ENCODE assay signal across 8 cellular contexts in genomic region chr15:89361451-89362202, GRCh38. TPM values are rescaled to one million over a fixed set of nuclear protein-coding genes. Genes with fewer than 3 reads are reported as not detected.
DNase-seq lines count a peak whose midpoint lies in the region; ATAC-seq, FAIRE-seq and TF ChIP-seq lines count a peak whose summit lies in the region.

No MANE protein-coding gene starts in this region.

- no peaks in the 10 kb centered on the region for H3K9me3 ChIP-seq in H1 (ENCODE audit: insufficient read depth in 2 of 2, low read depth in 1 of 2, low read length in 1 of 2)
- H3K9me3 ChIP-seq in neural cell (ENCODE audit: low read length), result no peaks in the 10 kb centered on the region
- H3K9me3 ChIP-seq in transverse colon, result no peaks in the 10 kb centered on the region

- H2AFZ ChIP-seq in H1 (ENCODE audit: low read length), result no peak overlapping the region
- peak overlapping the region; percentile 73 for H2AFZ ChIP-seq in neural cell (ENCODE audit: low read depth, low read length)

- H2BK20ac ChIP-seq in H1 (ENCODE audit: low read length), result no peak overlapping the region

- H3K9ac ChIP-seq in H1 (replicated peaks in 1 of 4; ENCODE audit: extremely low read depth in 1 of 4, low read depth in 3 of 4, low read length in 3 of 4) (no peak overlapping the region), neural cell (ENCODE audit: low read length) (peak overlapping the region; percentile 92)

- H4K5ac ChIP-seq in H1 (ENCODE audit: insufficient read length, low read depth, low read length), result no peak overlapping the region

- FAIRE-seq in GM19239 (lab: Jason Lieb, UNC) (no peak), H1 (lab: Jason Lieb, UNC) (no peak)

- TF ChIP-seq EP300 in H1 (IDR thresholded peaks at IDR 0.05; ENCODE audit: borderline replicate concordance in 1 of 2, low read depth in 2 of 2, low read length in 2 of 2) (no peak), neural cell (conservative IDR thresholded peaks at IDR 0.05; ENCODE audit: poor library complexity, severe bottlenecking) (no peak), transverse colon (IDR thresholded peaks at IDR 0.05; ENCODE audit: low read depth) (no peak)

- H3K23me2 ChIP-seq in H1 (ENCODE audit: low read depth, low read length), result peaks cover 1% of the 10 kb centered on the region; the same call in 1 of the 2 replicates

- ATAC-seq in GM18858 (IDR thresholded peaks at IDR 0.05; ENCODE audit: unreplicated experiment), result no peak
- ATAC-seq in GM18909 (IDR thresholded peaks at IDR 0.05; ENCODE audit: poor library complexity, unreplicated experiment), result no peak

- peaks cover 90 to 100% (median 97%) of the 10 kb centered on the region in 4 experiments for H3K27me3 ChIP-seq in H1 (replicated peaks in 1 of 4; ENCODE audit: control insufficient read depth in 3 of 4, extremely low read depth in 1 of 4, insufficient read depth in 3 of 4, low read length in 3 of 4)
- peaks cover 65% of the 10 kb centered on the region for H3K27me3 ChIP-seq in neural cell (ENCODE audit: insufficient read depth, low read depth, low read length)
- peaks cover 96% of the 10 kb centered on the region for H3K27me3 ChIP-seq in transverse colon

- in situ Hi-C loops in transverse colon (cut with MboI; ENCODE audit: low pct_ligation_motif_present in 1 of 4, low pct_unique_long_range_greater_than_20kb in 1 of 4, low sequenced_read_pairs in 3 of 4), result loop anchor here in 1 of 4 donors (5.0 kb wide), 1 partner anchor 71 kb away; no protein-coding TSS in a partner anchor

- no peak overlapping the region for H4K91ac ChIP-seq in H1 (replicated peaks; ENCODE audit: insufficient read length, low read length)

- no peak for TF ChIP-seq CTCF in H1 (IDR thresholded peaks at IDR 0.05; ENCODE audit: control extremely low read depth in 1 of 3, insufficient read depth in 1 of 3, low read depth in 1 of 3, low read length in 3 of 3)
- no peak for TF ChIP-seq CTCF in neural cell (IDR thresholded peaks at IDR 0.05; ENCODE audit: poor library complexity, severe bottlenecking)
- TF ChIP-seq CTCF in transverse colon (IDR thresholded peaks at IDR 0.05), result no peak

- H3K4me3 ChIP-seq in H1 (ENCODE audit: extremely low read depth in 1 of 4, insufficient read depth in 2 of 4, low read depth in 3 of 4, low read length in 4 of 4) (peak overlapping the region in 1 of 4 experiments; percentile 35; a peak in 1 of 8 replicates), neural cell (ENCODE audit: low read length) (peak overlapping the region; percentile 93), transverse colon (no peak overlapping the region)

- no peaks in the 10 kb centered on the region for H3K79me2 ChIP-seq in H1 (ENCODE audit: control insufficient read depth in 1 of 2, insufficient read depth in 2 of 2, low read length in 2 of 2)
- H3K79me2 ChIP-seq in neural cell (replicated peaks; ENCODE audit: insufficient read depth, low read length), result peaks cover 36% of the 10 kb centered on the region

- POLR2A ChIA-PET in H1 (lab: Charles Lee; ENCODE audit: partially characterized antibody), result interaction anchor here (0.9 to 2.0 kb wide), 2 partner anchors 15 to 57 kb away, joined by 3 to 7 read pairs; no protein-coding TSS in a partner anchor

- no peak overlapping the region for H3K23ac ChIP-seq in H1 (ENCODE audit: insufficient read length)

- no peaks in the 10 kb centered on the region for H3K9me2 ChIP-seq in neural cell (ENCODE audit: insufficient read depth, low read length)

- H3K18ac ChIP-seq in H1 (ENCODE audit: extremely low read depth, low read length), result no peak overlapping the region

- intact Hi-C loops in transverse colon (cut with DNase I; ENCODE audit: low total_unique reads), result no loop called here

- H3K36me3 ChIP-seq in H1 (ENCODE audit: control insufficient read depth in 2 of 4, insufficient read depth in 4 of 4, low read length in 3 of 4), result peaks cover 0 to 7% (median 0%) of the 10 kb centered on the region in 4 experiments; a peak in 1 of 8 replicates
- no peaks in the 10 kb centered on the region for H3K36me3 ChIP-seq in neural cell (ENCODE audit: insufficient read depth, low read length)
- no peaks in the 10 kb centered on the region for H3K36me3 ChIP-seq in transverse colon

- DNase-seq in GM19239 (ENCODE audit: insufficient read length, low spot score) (peak; percentile 88), NCI-H526 (lab: John Stamatoyannopoulos, UW) (peak; percentile 50 to 75), H1 (ENCODE audit: low read depth in 1 of 2, low spot score in 2 of 2) (peak in 1 of 2 experiments; percentile 91), transverse colon (peak; percentile 46)
- DNase-seq in activated CD8-positive, alpha-beta memory T cell treated with anti-CD3 and anti-CD28 coated beads for 24 hours, result peak; percentile 84

- no peak overlapping the region for H2BK15ac ChIP-seq in H1 (ENCODE audit: low read length)

- TF ChIP-seq RAD21 in H1 (IDR thresholded peaks at IDR 0.05 in 1 of 2, conservative IDR thresholded peaks at IDR 0.05 in 1 of 2; ENCODE audit: low read depth in 2 of 2, low read length in 2 of 2) (peak in 1 of 2 experiments; percentile 19; a peak in 1 of 4 replicates), neural cell (conservative IDR thresholded peaks at IDR 0.05) (no peak)

- H4K20me1 ChIP-seq in H1 (replicated peaks in 1 of 2; ENCODE audit: control insufficient read depth in 1 of 2, insufficient read depth in 2 of 2, low read length in 2 of 2) (peaks cover 20 to 39% of the 10 kb centered on the region in 2 experiments), neural cell (ENCODE audit: insufficient read depth) (no peaks in the 10 kb centered on the region)

- H3K4me1 ChIP-seq in H1 (replicated peaks in 1 of 4; ENCODE audit: control insufficient read depth in 3 of 4, insufficient read depth in 4 of 4, low read length in 3 of 4) (peaks cover 0 to 27% (median 13%) of the 10 kb centered on the region in 4 experiments; a peak in 5 of 7 replicates), transverse colon (peaks cover 9 to 23% (median 19%) of the 10 kb centered on the region in 4 donors)

- no peak overlapping the region for H2AK5ac ChIP-seq in H1 (ENCODE audit: low read depth, low read length)

- H3F3A ChIP-seq in neural cell (ENCODE audit: insufficient read depth, low read length, poor library complexity, severe bottlenecking), result peaks cover 6% of the 10 kb centered on the region

- TF ChIP-seq POLR2A in H1 (IDR thresholded peaks at IDR 0.05; ENCODE audit: control extremely low read depth in 1 of 2, low read depth in 2 of 2, low read length in 2 of 2) (no peak), transverse colon (IDR thresholded peaks at IDR 0.05) (no peak)

- H3K14ac ChIP-seq in H1 (ENCODE audit: insufficient read length), result no peak overlapping the region

- no peak overlapping the region for H4K8ac ChIP-seq in H1 (ENCODE audit: extremely low read depth, insufficient read depth, low read length)

- H3K4ac ChIP-seq in H1 (replicated peaks; ENCODE audit: insufficient read length, low read depth, low read length), result no peak overlapping the region

- no peak overlapping the region for H2BK120ac ChIP-seq in H1 (replicated peaks; ENCODE audit: low read depth, low read length)

- peak overlapping the region; percentile 18 to 54; a peak in 3 of 4 replicates for H3K4me2 ChIP-seq in H1 (ENCODE audit: insufficient read depth in 1 of 2, low read depth in 2 of 2, low read length in 2 of 2)
- peak overlapping the region; percentile 88 for H3K4me2 ChIP-seq in neural cell (ENCODE audit: low read length)

- no peak overlapping the region for H2BK5ac ChIP-seq in H1 (ENCODE audit: low read depth, low read length)

- CTCF ChIA-PET in H1 (lab: Charles Lee; ENCODE audit: partially characterized antibody), result interaction anchor here (1.4 to 18.6 kb wide), 8 partner anchors 7 to 111 kb away, joined by 4 to 412 read pairs (median 101); no protein-coding TSS in a partner anchor

- no peak overlapping the region for H2BK12ac ChIP-seq in H1 (ENCODE audit: low read depth, low read length)

- no peaks in the 10 kb centered on the region for H3K79me1 ChIP-seq in H1 (ENCODE audit: low read depth, low read length)

- 14% methylated on average over 41 of the region's 41 CpGs; no CpG with 5 or more reads in 1 of the 2 experiments for WGBS in H1 (ENCODE audit: extremely low coverage in 1 of 2, insufficient coverage in 1 of 2, insufficient read length in 1 of 2, insufficient replicate concordance in 2 of 2, low coverage in 1 of 2, low lambda C conversion rate in 2 of 2, missing lambda C conversion rate in 1 of 2), 2 experiments
- 18% methylated on average over 38 of the region's 41 CpGs; no CpG with 5 or more reads in 1 of the 2 donors for WGBS in transverse colon (ENCODE audit: low coverage in 1 of 2), 2 donors

- no peak overlapping the region for H3K56ac ChIP-seq in H1 (replicated peaks; ENCODE audit: insufficient read length, low read depth, low read length)

- H3K27ac ChIP-seq in H1 (ENCODE audit: low read depth, low read length), result no peak overlapping the region
- peak overlapping the region; percentile 73 for H3K27ac ChIP-seq in neural cell (ENCODE audit: low read length)
- H3K27ac ChIP-seq in transverse colon, result no peak overlapping the region

TF ChIP-seq in H1, 55 proteins besides CTCF, POLR2A, EP300 and RAD21 (continues in another document):
- TF ChIP-seq GABPA (IDR thresholded peaks at IDR 0.05; ENCODE audit: borderline replicate concordance, insufficient read depth, low read length) (peak; percentile 77; the same call in 1 of the 2 replicates), NRF1 (IDR thresholded peaks at IDR 0.05; ENCODE audit: low read depth, low read length) (no peak), TAF7 (optimal IDR thresholded peaks at IDR 0.05; ENCODE audit: borderline replicate concordance, low read depth, low read length) (peak; percentile 71)

TF ChIP-seq in neural cell, 6 proteins besides CTCF, POLR2A, EP300 and RAD21 (continues in another document):
- no peak for TF ChIP-seq SMC3 (conservative IDR thresholded peaks at IDR 0.05; ENCODE audit: poor library complexity)

RNA-seq across cellular contexts. Expression of gene POLG, which starts 27.0 kb away (rescaled TPM):
- total RNA-seq in H1 (2021; fragmentation: NEBNext Ultra II Directional; extraction: Animal tissue kit (Norgen Biotek cat#: 25700)), result 52.3 and 53.4 TPM in 2 replicates
- polyA plus RNA-seq in H1 (2011; rRNA removed) (14.8 and 27.1 TPM in 2 replicates), neural cell (47.9 and 62.9 TPM in 2 replicates)
- polyA plus RNA-seq in H1 (2011; cell fraction: cytosol; rRNA removed), result 38.0 TPM
- 124 TPM for polyA plus RNA-seq in H1 (2011; cell fraction: nucleus; rRNA removed)
- 40.8 to 48.7 TPM (median 46.6 TPM) in 4 replicates for polyA plus RNA-seq in H1 (2012, experiment 1 of 2)
- polyA plus RNA-seq in H1 (2012, experiment 2 of 2), result 34.4 TPM
- polyA plus RNA-seq in H1 (2013, experiment 1 of 2), result 24.0 TPM
- 21.0 TPM for polyA plus RNA-seq in H1 (2013, experiment 2 of 2)
- 23.1 and 50.9 TPM in 2 replicates for polyA minus RNA-seq in H1 (2011; rRNA and poly(A)+ RNA removed)
- polyA minus RNA-seq in H1 (2011; cell fraction: cytosol; rRNA and poly(A)+ RNA removed), result 41.5 TPM
- polyA minus RNA-seq in H1 (2011; cell fraction: nucleus; rRNA and poly(A)+ RNA removed), result 106 TPM
- polyA minus RNA-seq in neural cell, result 42.7 and 58.9 TPM in 2 replicates
- total RNA-seq in transverse colon, result 100 to 1,000 TPM in 2 of 4 donors, 10 to 100 TPM in 2; 64.5 to 204 (median 114) TPM
